ENCODE assay signal across 14 cellular contexts in the genomic region with DNA sequence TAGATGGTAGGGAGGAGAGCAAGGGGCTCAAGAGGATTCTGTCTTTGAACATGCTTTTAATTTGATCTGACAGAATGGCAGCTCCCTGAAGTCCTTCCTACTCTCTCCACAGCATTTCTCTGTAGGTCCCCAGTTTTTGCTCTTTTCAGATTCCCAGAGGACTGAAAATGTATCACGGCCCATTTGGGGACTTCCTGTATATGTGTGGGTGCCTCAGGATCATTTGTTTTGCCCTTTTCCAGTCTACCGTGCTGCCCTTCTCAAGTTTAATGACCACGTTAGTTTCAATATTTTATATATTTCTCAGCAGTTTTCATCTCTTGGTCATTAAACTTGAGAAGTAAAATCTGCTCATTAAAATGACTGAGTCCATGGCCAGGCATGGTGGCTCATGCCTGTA. TPM values are rescaled to one million over a fixed set of nuclear protein-coding genes. Genes with fewer than 3 reads are reported as not detected.
DNase-seq lines count a peak whose midpoint lies in the region; ATAC-seq and TF ChIP-seq lines count a peak whose summit lies in the region.
"Had no signal": no experiment of that assay in that cellular context is flagged by ENCODE, and none has a peak within 500 bp of the region (broad histone marks: within the 10 kb centered on the region; RNA-seq: fewer than 3 reads in every experiment).

No MANE protein-coding gene starts in this region.

- ATAC-seq in activated naive CD8-positive, alpha-beta T cell treated with anti-CD3 and anti-CD28 coated beads, Interleukin-2, amount 50 U/mL, for 24 hours, result no peak
- ATAC-seq in activated CD4-positive, CD25-positive, alpha-beta regulatory T cell treated with anti-CD3 and anti-CD28 coated beads, Interleukin-2, amount 50 U/mL, for 24 hours, result no peak
- no peak for ATAC-seq in upper lobe of right lung
- ATAC-seq: left cardiac atrium had no signal

- no peak overlapping the region for H2AFZ ChIP-seq in KMS-11 (ENCODE audit: low read depth)

- no peak overlapping the region for H3K9ac ChIP-seq in KMS-11

- H3K4me1 ChIP-seq in KMS-11 (ENCODE audit: low read depth, poor library complexity, severe bottlenecking) (peaks cover 15% of the 10 kb centered on the region), sigmoid colon (peaks cover 0 to 72% (median 59%) of the 10 kb centered on the region in 4 donors), upper lobe of right lung (peaks cover 10% of the 10 kb centered on the region)

- no peaks in the 10 kb centered on the region for H4K20me1 ChIP-seq in KMS-11 (ENCODE audit: insufficient read depth)

- H3K36me3 ChIP-seq in KMS-11 (ENCODE audit: insufficient read depth) (no peaks in the 10 kb centered on the region), sigmoid colon (no peaks in the 10 kb centered on the region), upper lobe of right lung (no peaks in the 10 kb centered on the region)
- H3K36me3 ChIP-seq: MG63 had no signal

- peak overlapping the region; percentile 94 for H3K4me3 Mint-ChIP-seq in T-helper 1 cell treated with Interleukin-12 subunit alpha and Interleukin-12 subunit beta and Interleukin-4 antibody, amounts not matched to agents 30 μg/mL and 1 μg/mL, for 36 hours
- H3K4me3 Mint-ChIP-seq in activated naive CD8-positive, alpha-beta T cell treated with anti-CD3 and anti-CD28 coated beads, Interleukin-2, amount 50 U/mL, for 24 hours, result peak overlapping the region; percentile 85

- no peak for DNase-seq in T-helper 1 cell
- no peak for DNase-seq in activated naive CD8-positive, alpha-beta T cell treated with anti-CD3 and anti-CD28 coated beads, Interleukin-2, amount 50 U/mL, for 24 hours
- no peak for DNase-seq in sigmoid colon
- DNase-seq in retina, result no peak
- no peak for DNase-seq in upper lobe of right lung
- DNase-seq: COR-L47, hippocampal formation, left cardiac atrium, MG63, NCI-H2107 had no signal

- H3K9me3 Mint-ChIP-seq in T-helper 1 cell treated with Interleukin-12 subunit alpha and Interleukin-12 subunit beta and Interleukin-4 antibody, amounts not matched to agents 30 μg/mL and 1 μg/mL, for 36 hours, result no peaks in the 10 kb centered on the region
- no peaks in the 10 kb centered on the region for H3K9me3 Mint-ChIP-seq in activated naive CD8-positive, alpha-beta T cell treated with anti-CD3 and anti-CD28 coated beads, Interleukin-2, amount 50 U/mL, for 24 hours

- no peak overlapping the region for H3K27ac Mint-ChIP-seq in T-helper 1 cell treated with Interleukin-12 subunit alpha and Interleukin-12 subunit beta and Interleukin-4 antibody, amounts not matched to agents 30 μg/mL and 1 μg/mL, for 36 hours
- H3K27ac Mint-ChIP-seq in activated naive CD8-positive, alpha-beta T cell treated with anti-CD3 and anti-CD28 coated beads, Interleukin-2, amount 50 U/mL, for 24 hours, result peak overlapping the region; percentile 95

- H3K4me3 ChIP-seq in KMS-11 (IDR thresholded peaks at IDR 0.05; ENCODE audit: insufficient read depth, low read depth, low read length) (no peak overlapping the region), sigmoid colon (peak overlapping the region in 3 of 4 donors; percentile 75 to 92 (median 82)), upper lobe of right lung (no peak overlapping the region)
- H3K4me3 ChIP-seq: MG63 had no signal

- WGBS in sigmoid colon, 2 donors, result 62 to 90% methylated on average over 3 of the region's 3 CpGs

- H3K9me3 ChIP-seq in sigmoid colon (no peaks in the 10 kb centered on the region), upper lobe of right lung (no peaks in the 10 kb centered on the region)
- H3K9me3 ChIP-seq: MG63 had no signal

- H3K4me1 Mint-ChIP-seq in T-helper 1 cell treated with Interleukin-12 subunit alpha and Interleukin-12 subunit beta and Interleukin-4 antibody, amounts not matched to agents 30 μg/mL and 1 μg/mL, for 36 hours (ENCODE audit: low read depth), result peaks cover 39% of the 10 kb centered on the region
- peaks cover 69% of the 10 kb centered on the region for H3K4me1 Mint-ChIP-seq in activated naive CD8-positive, alpha-beta T cell treated with anti-CD3 and anti-CD28 coated beads, Interleukin-2, amount 50 U/mL, for 24 hours

- TF ChIP-seq POLR2A in sigmoid colon (IDR thresholded peaks at IDR 0.05), result no peak

- no peak for TF ChIP-seq EP300 in sigmoid colon (IDR thresholded peaks at IDR 0.05)

- intact Hi-C loops in sigmoid colon (cut with DNase I) (loop anchor here (5.0 kb wide), 1 partner anchor 84 kb away; no protein-coding TSS in a partner anchor), upper lobe of right lung (cut with DNase I) (no loop called here)

- TF ChIP-seq CTCF in KMS-11 (conservative IDR thresholded peaks at IDR 0.05; ENCODE audit: low read depth, low read length) (no peak), sigmoid colon (IDR thresholded peaks at IDR 0.05) (no peak), upper lobe of right lung (IDR thresholded peaks at IDR 0.05) (no peak)

- H3K36me3 Mint-ChIP-seq in T-helper 1 cell treated with Interleukin-12 subunit alpha and Interleukin-12 subunit beta and Interleukin-4 antibody, amounts not matched to agents 30 μg/mL and 1 μg/mL, for 36 hours (ENCODE audit: low read depth), result peaks cover 5% of the 10 kb centered on the region
- H3K36me3 Mint-ChIP-seq in activated naive CD8-positive, alpha-beta T cell treated with anti-CD3 and anti-CD28 coated beads, Interleukin-2, amount 50 U/mL, for 24 hours (ENCODE audit: low read depth), result no peaks in the 10 kb centered on the region

- H3K4me2 ChIP-seq in KMS-11, result peak overlapping the region; percentile 58; the same call in 1 of the 2 replicates

- H3K79me2 ChIP-seq in KMS-11 (ENCODE audit: insufficient read depth, low read depth), result no peaks in the 10 kb centered on the region

- H3K27ac ChIP-seq in KMS-11 (no peak overlapping the region), sigmoid colon (peak overlapping the region; percentile 22 to 98 (median 92)), upper lobe of right lung (no peak overlapping the region)
- H3K27ac ChIP-seq: 22Rv1 had no signal

- peaks cover 7% of the 10 kb centered on the region for H3K27me3 Mint-ChIP-seq in T-helper 1 cell treated with Interleukin-12 subunit alpha and Interleukin-12 subunit beta and Interleukin-4 antibody, amounts not matched to agents 30 μg/mL and 1 μg/mL, for 36 hours (ENCODE audit: low read depth)
- H3K27me3 Mint-ChIP-seq in activated naive CD8-positive, alpha-beta T cell treated with anti-CD3 and anti-CD28 coated beads, Interleukin-2, amount 50 U/mL, for 24 hours, result peaks cover 2% of the 10 kb centered on the region

- H3K27me3 ChIP-seq in KMS-11 (ENCODE audit: insufficient read depth, low read depth) (no peaks in the 10 kb centered on the region), sigmoid colon (no peaks in the 10 kb centered on the region), upper lobe of right lung (no peaks in the 10 kb centered on the region)

RNA-seq across cellular contexts. Expression of a gene that starts 2.3 kb away (rescaled TPM):
- total RNA-seq in sigmoid colon, result 100 to 1,000 TPM; 253 to 450 (median 404) TPM
- 10 to 100 TPM; 31.2 to 56.7 (median 40.0) TPM for polyA plus RNA-seq in sigmoid colon
- total RNA-seq in upper lobe of right lung, result 61.9 TPM

Comparison
In these comparisons a context has a peak if more than half of its experiments do, and no peak if none do; other contexts are left out.
1. H3K27ac ChIP-seq: peak in sigmoid colon (4 of 4); none in KMS-11 (single experiment) and upper lobe of right lung (single experiment).
2. H3K4me3 ChIP-seq: peak in sigmoid colon (3 of 4); none in KMS-11 (single experiment) and upper lobe of right lung (single experiment).